Comparison of ENCODE assay signal across 1 cellular context in the genomic region with DNA sequence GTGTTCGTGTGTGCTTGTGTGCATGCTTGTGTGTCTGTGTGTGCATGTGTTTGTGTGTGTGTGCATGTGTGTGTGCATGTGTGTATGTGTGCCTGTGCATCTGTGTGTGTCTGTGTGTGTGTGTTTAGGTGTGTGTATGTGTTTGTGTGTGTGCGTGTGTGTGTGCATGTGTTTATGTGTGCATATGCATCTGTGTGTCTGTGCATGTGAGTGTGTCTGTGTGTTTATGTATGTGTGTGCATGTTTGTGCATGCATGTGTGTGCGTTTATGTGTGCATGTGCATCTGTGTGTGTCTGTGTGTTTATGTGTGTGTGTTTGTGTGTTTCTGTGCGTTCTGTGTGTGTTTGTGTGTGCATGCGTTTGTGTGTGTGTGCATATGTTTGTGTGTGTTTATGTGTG.
TF ChIP-seq lines count a peak whose summit lies in the region.

No MANE protein-coding gene starts in this region.

TF ChIP-seq in HepG2, 621 proteins besides CTCF, POLR2A, EP300 and RAD21 (continued from another document and continues in another):
- TF ChIP-seq DBP (CRISPR knock-in tag; IDR thresholded peaks at IDR 0.05; ENCODE audit: not compliant biosample characterization) (no peak), ETV5 (CRISPR knock-in tag; IDR thresholded peaks at IDR 0.05; ENCODE audit: borderline replicate concordance) (no peak), SOX6 (IDR thresholded peaks at IDR 0.05) (peak; percentile 94), SOX6 (CRISPR knock-in tag; IDR thresholded peaks at IDR 0.05) (no peak), ZBTB38 (CRISPR knock-in tag; IDR thresholded peaks at IDR 0.05) (no peak), SP140L (CRISPR knock-in tag; IDR thresholded peaks at IDR 0.05; ENCODE audit: borderline replicate concordance) (no peak), FOXA1 (IDR thresholded peaks at IDR 0.05) (peak; percentile 51; the same call in 1 of the 2 replicates), FOXA1 (CRISPR knock-in tag; IDR thresholded peaks at IDR 0.05) (no peak), ZNF670 (CRISPR knock-in tag; IDR thresholded peaks at IDR 0.05; ENCODE audit: borderline replicate concordance) (no peak), SOX13 (IDR thresholded peaks at IDR 0.05) (no peak), SOX13 (CRISPR knock-in tag; conservative IDR thresholded peaks at IDR 0.05 in 1 of 2, IDR thresholded peaks at IDR 0.05 in 1 of 2) (no peak), ZNF619 (CRISPR knock-in tag; IDR thresholded peaks at IDR 0.05) (no peak), POLR2G (IDR thresholded peaks at IDR 0.05; ENCODE audit: low read depth, low read length) (no peak), MBNL3 (CRISPR knock-in tag; conservative IDR thresholded peaks at IDR 0.05) (no peak), SNAPC2 (CRISPR knock-in tag; IDR thresholded peaks at IDR 0.05) (no peak), ZNF720 (CRISPR knock-in tag; IDR thresholded peaks at IDR 0.05) (no peak), ZBTB46 (CRISPR knock-in tag; IDR thresholded peaks at IDR 0.05; ENCODE audit: borderline replicate concordance) (no peak), ZNF207 (IDR thresholded peaks at IDR 0.05; ENCODE audit: borderline replicate concordance) (peak; percentile 81; the same call in 1 of the 2 replicates), TRIM22 (IDR thresholded peaks at IDR 0.05) (peak; percentile 91), ZSCAN30 (CRISPR knock-in tag; IDR thresholded peaks at IDR 0.05) (no peak), TBX3 (IDR thresholded peaks at IDR 0.05; ENCODE audit: borderline replicate concordance) (peak; percentile 28; the same call in 1 of the 2 replicates), ATF7 (IDR thresholded peaks at IDR 0.05) (0 out of 2 replicates have a peak, but pooled peaks have one; percentile 23), ATF7 (CRISPR knock-in tag; IDR thresholded peaks at IDR 0.05) (no peak), SMAD3 (CRISPR knock-in tag; IDR thresholded peaks at IDR 0.05) (no peak), DMAP1 (CRISPR knock-in tag; IDR thresholded peaks at IDR 0.05) (no peak), ZNF772 (CRISPR knock-in tag; IDR thresholded peaks at IDR 0.05) (no peak), ZIK1 (CRISPR knock-in tag; IDR thresholded peaks at IDR 0.05; ENCODE audit: borderline replicate concordance, low read depth) (no peak), TEAD2 (CRISPR knock-in tag; IDR thresholded peaks at IDR 0.05) (no peak), BHLHE40 (IDR thresholded peaks at IDR 0.05; ENCODE audit: low read length) (no peak), ZSCAN31 (CRISPR knock-in tag; IDR thresholded peaks at IDR 0.05; ENCODE audit: low read depth) (no peak), TGIF2 (CRISPR knock-in tag; IDR thresholded peaks at IDR 0.05) (no peak), LCORL (IDR thresholded peaks at IDR 0.05) (peak; percentile 44; the same call in 1 of the 2 replicates), LCORL (CRISPR knock-in tag; IDR thresholded peaks at IDR 0.05) (no peak), ZNF282 (IDR thresholded peaks at IDR 0.05; ENCODE audit: partially characterized antibody) (peak; percentile 90), NFRKB (IDR thresholded peaks at IDR 0.05) (peak; percentile 28; the same call in 1 of the 2 replicates), GMEB2 (CRISPR knock-in tag; IDR thresholded peaks at IDR 0.05; ENCODE audit: low read depth) (no peak), ZFP41 (CRISPR knock-in tag; IDR thresholded peaks at IDR 0.05; ENCODE audit: borderline replicate concordance) (no peak), ATM (IDR thresholded peaks at IDR 0.05; ENCODE audit: borderline replicate concordance) (0 out of 2 replicates have a peak, but pooled peaks have one; percentile 18), ZNF646 (CRISPR knock-in tag; IDR thresholded peaks at IDR 0.05) (peak; percentile 85), NBN (conservative IDR thresholded peaks at IDR 0.05) (peak; percentile 88), ATF7-NPFF (CRISPR knock-in tag; IDR thresholded peaks at IDR 0.05; ENCODE audit: low read depth) (no peak), POLR2AphosphoS5 (IDR thresholded peaks at IDR 0.05; ENCODE audit: low read depth, low read length) (no peak), SRSF1 (optimal IDR thresholded peaks at IDR 0.05; ENCODE audit: low read depth, low read length) (no peak), RAD51 (IDR thresholded peaks at IDR 0.05; ENCODE audit: borderline replicate concordance) (peak; percentile 22), ZNF567 (CRISPR knock-in tag; IDR thresholded peaks at IDR 0.05; ENCODE audit: borderline replicate concordance) (no peak), TEF (CRISPR knock-in tag; IDR thresholded peaks at IDR 0.05) (no peak), IKZF1 (IDR thresholded peaks at IDR 0.05) (peak; percentile 92; the same call in 1 of the 2 replicates), HOXA9 (CRISPR knock-in tag; IDR thresholded peaks at IDR 0.05; ENCODE audit: borderline replicate concordance) (peak; percentile 35; the same call in 1 of the 2 replicates), MIXL1 (CRISPR knock-in tag; IDR thresholded peaks at IDR 0.05) (no peak), ZNF253 (CRISPR knock-in tag; IDR thresholded peaks at IDR 0.05; ENCODE audit: borderline replicate concordance) (no peak)
- TF ChIP-seq, protein P1, sequence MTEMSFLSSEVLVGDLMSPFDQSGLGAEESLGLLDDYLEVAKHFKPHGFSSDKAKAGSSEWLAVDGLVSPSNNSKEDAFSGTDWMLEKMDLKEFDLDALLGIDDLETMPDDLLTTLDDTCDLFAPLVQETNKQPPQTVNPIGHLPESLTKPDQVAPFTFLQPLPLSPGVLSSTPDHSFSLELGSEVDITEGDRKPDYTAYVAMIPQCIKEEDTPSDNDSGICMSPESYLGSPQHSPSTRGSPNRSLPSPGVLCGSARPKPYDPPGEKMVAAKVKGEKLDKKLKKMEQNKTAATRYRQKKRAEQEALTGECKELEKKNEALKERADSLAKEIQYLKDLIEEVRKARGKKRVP (CRISPR knock-in tag; IDR thresholded peaks at IDR 0.05) = no peak
- TF ChIP-seq, protein P2, sequence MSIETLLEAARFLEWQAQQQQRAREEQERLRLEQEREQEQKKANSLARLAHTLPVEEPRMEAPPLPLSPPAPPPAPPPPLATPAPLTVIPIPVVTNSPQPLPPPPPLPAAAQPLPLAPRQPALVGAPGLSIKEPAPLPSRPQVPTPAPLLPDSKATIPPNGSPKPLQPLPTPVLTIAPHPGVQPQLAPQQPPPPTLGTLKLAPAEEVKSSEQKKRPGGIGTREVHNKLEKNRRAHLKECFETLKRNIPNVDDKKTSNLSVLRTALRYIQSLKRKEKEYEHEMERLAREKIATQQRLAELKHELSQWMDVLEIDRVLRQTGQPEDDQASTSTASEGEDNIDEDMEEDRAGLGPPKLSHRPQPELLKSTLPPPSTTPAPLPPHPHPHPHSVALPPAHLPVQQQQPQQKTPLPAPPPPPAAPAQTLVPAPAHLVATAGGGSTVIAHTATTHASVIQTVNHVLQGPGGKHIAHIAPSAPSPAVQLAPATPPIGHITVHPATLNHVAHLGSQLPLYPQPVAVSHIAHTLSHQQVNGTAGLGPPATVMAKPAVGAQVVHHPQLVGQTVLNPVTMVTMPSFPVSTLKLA (IDR thresholded peaks at IDR 0.05) = peak; percentile 97
- TF ChIP-seq, protein P3, sequence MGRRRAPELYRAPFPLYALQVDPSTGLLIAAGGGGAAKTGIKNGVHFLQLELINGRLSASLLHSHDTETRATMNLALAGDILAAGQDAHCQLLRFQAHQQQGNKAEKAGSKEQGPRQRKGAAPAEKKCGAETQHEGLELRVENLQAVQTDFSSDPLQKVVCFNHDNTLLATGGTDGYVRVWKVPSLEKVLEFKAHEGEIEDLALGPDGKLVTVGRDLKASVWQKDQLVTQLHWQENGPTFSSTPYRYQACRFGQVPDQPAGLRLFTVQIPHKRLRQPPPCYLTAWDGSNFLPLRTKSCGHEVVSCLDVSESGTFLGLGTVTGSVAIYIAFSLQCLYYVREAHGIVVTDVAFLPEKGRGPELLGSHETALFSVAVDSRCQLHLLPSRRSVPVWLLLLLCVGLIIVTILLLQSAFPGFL (CRISPR knock-in tag; IDR thresholded peaks at IDR 0.05) = no peak
